ENCODE assay signal across 18 cellular contexts in the genomic region with DNA sequence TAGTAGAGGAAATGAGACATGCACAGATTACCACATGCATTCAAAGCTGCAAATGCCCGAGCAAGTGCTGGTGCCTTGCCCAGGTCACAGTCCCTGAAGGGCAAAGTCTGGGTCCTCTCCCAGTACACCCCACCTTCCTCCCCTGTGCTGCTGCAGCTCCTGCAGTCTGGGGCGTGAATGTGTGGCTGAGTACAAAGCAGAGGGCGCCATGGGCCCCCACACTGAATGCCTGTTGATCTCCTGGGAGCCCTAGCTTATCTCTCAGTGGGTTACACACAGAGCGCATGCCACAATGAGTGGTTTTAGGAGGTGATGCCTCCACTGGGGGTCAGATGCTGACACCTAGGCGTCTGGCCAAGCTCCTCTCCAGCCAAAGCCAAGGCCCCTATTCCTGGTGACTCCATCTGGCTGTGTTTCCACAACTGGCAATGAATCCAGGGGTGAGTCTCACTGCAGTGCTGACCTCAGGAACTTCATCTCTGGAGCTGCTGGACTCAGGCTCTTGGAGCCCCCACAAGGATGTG.
DNase-seq lines count a peak whose midpoint lies in the region; ATAC-seq and TF ChIP-seq lines count a peak whose summit lies in the region.
"Had no signal": no experiment of that assay in that cellular context is flagged by ENCODE, and none has a peak within 500 bp of the region (broad histone marks: within the 10 kb centered on the region; RNA-seq: fewer than 3 reads in every experiment).

No MANE protein-coding gene starts in this region.

- peak overlapping the region; percentile 15 for H3K9ac ChIP-seq in Loucy (ENCODE audit: low read depth, low read length, poor library complexity, severe bottlenecking)

- peaks cover 46% of the 10 kb centered on the region for H3K4me1 Mint-ChIP-seq in chondrocyte (ENCODE audit: low read depth)

- H2AFZ ChIP-seq in Loucy (ENCODE audit: low read length), result no peak overlapping the region

- H3K27me3 ChIP-seq in Loucy (ENCODE audit: insufficient read depth, low read length, poor library complexity, severe bottlenecking), result no peaks in the 10 kb centered on the region
- H3K27me3 ChIP-seq: ascending aorta had no signal

- H3K36me3 Mint-ChIP-seq in chondrocyte (ENCODE audit: low read depth), result peaks cover 14% of the 10 kb centered on the region

- DNase-seq in AG20443 (ENCODE audit: low spot score), result peak; percentile 51
- DNase-seq in chondrocyte (ENCODE audit: low spot score), result peak; percentile 58
- DNase-seq in left lobe of liver (ENCODE audit: low spot score), result peak; percentile 84
- DNase-seq in omental fat pad (ENCODE audit: low spot score), result no peak
- no peak for DNase-seq in NCI-H1436 treated with DMSO at 0.1 percent for 48 hours (lab: John Stamatoyannopoulos, UW)
- DNase-seq in stimulated activated CD4-positive, alpha-beta T cell treated with anti-CD3 and anti-CD28 coated beads, Interleukin-12 subunit alpha, Interleukin-12 subunit beta, amount 100 ng/mL, for 4 hours, result no peak
- DNase-seq in NCI-H2107 treated with DMSO at 0.1 percent for 48 hours (lab: John Stamatoyannopoulos, UW; ENCODE audit: unreplicated experiment), result no peak
- DNase-seq: activated CD4-positive, alpha-beta T cell treated with anti-CD3 and anti-CD28 coated beads for 36 hours; activated T-cell treated with anti-CD3 and anti-CD28 coated beads, Interleukin-2, amount 50 U/mL, for 48 hours; DMS53; effector CD4-positive, alpha-beta T cell; foreskin melanocyte; OCI-M1; trophoblast cell had no signal

- no peaks in the 10 kb centered on the region for H3F3A ChIP-seq in Loucy (ENCODE audit: low read depth)

- H3K36me3 ChIP-seq in Loucy (ENCODE audit: insufficient read depth, low read length), result peaks cover 18% of the 10 kb centered on the region; the same call in 1 of the 2 replicates

- ATAC-seq in left lobe of liver (peak; percentile 65), omental fat pad (ENCODE audit: low FRiP score) (no peak)

- H3K4me2 ChIP-seq in Loucy (ENCODE audit: low read depth, low read length, poor library complexity, severe bottlenecking), result no peak overlapping the region

- no peaks in the 10 kb centered on the region for H4K20me1 ChIP-seq in Loucy (ENCODE audit: insufficient read depth, low read length, poor library complexity, severe bottlenecking)

- no peak overlapping the region for H3K4me3 Mint-ChIP-seq in chondrocyte (ENCODE audit: unreplicated experiment)
- H3K4me3 Mint-ChIP-seq: activated CD4-positive, alpha-beta T cell treated with anti-CD3 and anti-CD28 coated beads for 36 hours; B cell; T-helper 1 cell treated with Interleukin-12 subunit alpha and Interleukin-12 subunit beta and Interleukin-4 antibody, amounts not matched to agents 30 μg/mL and 1 μg/mL, for 36 hours had no signal

- H3K27me3 Mint-ChIP-seq in chondrocyte (ENCODE audit: low read depth), result no peaks in the 10 kb centered on the region
- H3K27me3 Mint-ChIP-seq: activated CD4-positive, alpha-beta T cell treated with anti-CD3 and anti-CD28 coated beads for 36 hours; B cell had no signal

- H3K9me3 ChIP-seq in Loucy (ENCODE audit: insufficient read depth, low read depth, low read length), result peaks cover 10% of the 10 kb centered on the region; the same call in 1 of the 2 replicates

- no peak overlapping the region for H3K27ac Mint-ChIP-seq in chondrocyte (ENCODE audit: unreplicated experiment)
- H3K27ac Mint-ChIP-seq: activated CD4-positive, alpha-beta T cell treated with anti-CD3 and anti-CD28 coated beads for 36 hours; B cell; T-helper 1 cell treated with Interleukin-12 subunit alpha and Interleukin-12 subunit beta and Interleukin-4 antibody, amounts not matched to agents 30 μg/mL and 1 μg/mL, for 36 hours had no signal

- no peaks in the 10 kb centered on the region for H3K9me2 ChIP-seq in Loucy (replicated peaks; ENCODE audit: low read depth, low read length)

- peaks cover 37% of the 10 kb centered on the region for H3K4me1 ChIP-seq in Loucy (ENCODE audit: insufficient read depth, low read length, poor library complexity, severe bottlenecking)

- H3K9me3 Mint-ChIP-seq in chondrocyte (ENCODE audit: low read depth), result peaks cover 6% of the 10 kb centered on the region

- TF ChIP-seq CTCF in Loucy (conservative IDR thresholded peaks at IDR 0.05; ENCODE audit: low read length) (no peak), chondrocyte (IDR thresholded peaks at IDR 0.05) (no peak), omental fat pad (IDR thresholded peaks at IDR 0.05) (no peak)

- no peak overlapping the region for H3K4me3 ChIP-seq in Loucy (ENCODE audit: low read length, poor library complexity, severe bottlenecking)
- H3K4me3 ChIP-seq: ascending aorta had no signal

- H3K79me2 ChIP-seq in Loucy (ENCODE audit: insufficient read depth, low read length), result no peaks in the 10 kb centered on the region

Comparison
In these comparisons a context has a peak if more than half of its experiments do, and no peak if none do; other contexts are left out.
1. DNase-seq: peak in AG20443 (single experiment), chondrocyte (single experiment) and left lobe of liver (single experiment); none in omental fat pad (single experiment), NCI-H1436 treated with DMSO at 0.1 percent for 48 hours (single experiment), stimulated activated CD4-positive, alpha-beta T cell treated with anti-CD3 and anti-CD28 coated beads, Interleukin-12 subunit alpha, Interleukin-12 subunit beta, amount 100 ng/mL, for 4 hours (single experiment) and NCI-H2107 treated with DMSO at 0.1 percent for 48 hours (single experiment).